1 cellular context compared by ENCODE assay signal in the genomic region with DNA sequence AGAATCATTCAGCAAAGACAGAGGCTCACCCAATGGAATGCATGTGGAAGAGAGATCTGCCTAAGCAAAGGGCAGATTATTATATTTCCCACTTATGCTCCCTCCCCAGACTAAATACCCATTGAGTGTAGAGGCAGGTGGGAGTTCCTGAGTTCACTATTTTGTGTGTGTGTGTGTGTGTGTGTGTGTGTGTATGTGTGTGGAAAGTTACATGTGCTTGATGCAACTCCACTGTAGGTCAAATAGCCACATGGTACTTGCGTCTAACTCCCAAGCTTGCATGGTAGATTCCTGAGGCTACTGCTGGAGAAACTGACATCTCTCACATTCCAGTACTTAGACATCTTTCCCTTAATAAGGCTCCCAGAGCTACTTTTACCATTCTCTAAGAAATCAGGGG.
TF ChIP-seq lines count a peak whose summit lies in the region.

No MANE protein-coding gene starts in this region.

TF ChIP-seq in IMR-90, 13 proteins besides CTCF, POLR2A, EP300 and RAD21:
- TF ChIP-seq MXI1 (IDR thresholded peaks at IDR 0.05; ENCODE audit: borderline replicate concordance, low read depth, low read length) = no peak
- TF ChIP-seq, protein P1, sequence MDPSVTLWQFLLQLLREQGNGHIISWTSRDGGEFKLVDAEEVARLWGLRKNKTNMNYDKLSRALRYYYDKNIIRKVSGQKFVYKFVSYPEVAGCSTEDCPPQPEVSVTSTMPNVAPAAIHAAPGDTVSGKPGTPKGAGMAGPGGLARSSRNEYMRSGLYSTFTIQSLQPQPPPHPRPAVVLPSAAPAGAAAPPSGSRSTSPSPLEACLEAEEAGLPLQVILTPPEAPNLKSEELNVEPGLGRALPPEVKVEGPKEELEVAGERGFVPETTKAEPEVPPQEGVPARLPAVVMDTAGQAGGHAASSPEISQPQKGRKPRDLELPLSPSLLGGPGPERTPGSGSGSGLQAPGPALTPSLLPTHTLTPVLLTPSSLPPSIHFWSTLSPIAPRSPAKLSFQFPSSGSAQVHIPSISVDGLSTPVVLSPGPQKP (IDR thresholded peaks at IDR 0.05; ENCODE audit: borderline replicate concordance, low read depth, low read length) = no peak
- no peak for TF ChIP-seq FOS (IDR thresholded peaks at IDR 0.05; ENCODE audit: low read depth, low read length)
- no peak for TF ChIP-seq BHLHE40 (IDR thresholded peaks at IDR 0.05; ENCODE audit: low read depth, low read length)
- TF ChIP-seq RFX5 (IDR thresholded peaks at IDR 0.05; ENCODE audit: low read depth, low read length) = no peak
- TF ChIP-seq CEBPB (IDR thresholded peaks at IDR 0.05; ENCODE audit: low read depth, low read length) = no peak
- TF ChIP-seq, protein P2, sequence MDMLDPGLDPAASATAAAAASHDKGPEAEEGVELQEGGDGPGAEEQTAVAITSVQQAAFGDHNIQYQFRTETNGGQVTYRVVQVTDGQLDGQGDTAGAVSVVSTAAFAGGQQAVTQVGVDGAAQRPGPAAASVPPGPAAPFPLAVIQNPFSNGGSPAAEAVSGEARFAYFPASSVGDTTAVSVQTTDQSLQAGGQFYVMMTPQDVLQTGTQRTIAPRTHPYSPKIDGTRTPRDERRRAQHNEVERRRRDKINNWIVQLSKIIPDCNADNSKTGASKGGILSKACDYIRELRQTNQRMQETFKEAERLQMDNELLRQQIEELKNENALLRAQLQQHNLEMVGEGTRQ (IDR thresholded peaks at IDR 0.05; ENCODE audit: low read depth, low read length) = no peak
- TF ChIP-seq RCOR1 (IDR thresholded peaks at IDR 0.05; ENCODE audit: insufficient replicate concordance, low read length) = no peak
- TF ChIP-seq CHD1 (IDR thresholded peaks at IDR 0.05; ENCODE audit: low read depth, low read length) = no peak
- no peak for TF ChIP-seq NFE2L2 (IDR thresholded peaks at IDR 0.05; ENCODE audit: low read depth, low read length)
- no peak for TF ChIP-seq MAFK (IDR thresholded peaks at IDR 0.05; ENCODE audit: low read depth, low read length)
- TF ChIP-seq SMC3 (IDR thresholded peaks at IDR 0.05; ENCODE audit: low read depth, low read length) = no peak
- TF ChIP-seq MAZ (IDR thresholded peaks at IDR 0.05; ENCODE audit: borderline replicate concordance, low read depth, low read length) = no peak
